ENCODE assay signal across 11 cellular contexts in genomic region chr1:16139473-16139962, GRCh38. TPM values are rescaled to one million over a fixed set of nuclear protein-coding genes. Genes with fewer than 3 reads are reported as not detected.
A peak's percentile ranks its signal among the peaks of the same experiment; 100 is the strongest.
DNase-seq lines count a peak whose midpoint lies in the region; ATAC-seq, FAIRE-seq and TF ChIP-seq lines count a peak whose summit lies in the region.
"Had no signal": no experiment of that assay in that cellular context is flagged by ENCODE, and none has a peak within 500 bp of the region (broad histone marks: within the 10 kb centered on the region; RNA-seq: fewer than 3 reads in every experiment).

No MANE protein-coding gene starts in this region.

- no peak for DNase-seq in breast epithelium (ENCODE audit: low spot score in 2 of 2)
- no peak for DNase-seq in mesothelial cell of epicardium (ENCODE audit: low spot score in 2 of 2, unreplicated experiment in 2 of 2)
- no peak for DNase-seq in frontal cortex (ENCODE audit: low spot score in 2 of 2)
- DNase-seq in activated CD8-positive, alpha-beta memory T cell treated with anti-CD3 and anti-CD28 coated beads, Interleukin-2, amount 10 ng/mL, durations not matched to agents 7 days and 5 days: no peak
- no peak for DNase-seq in activated naive CD4-positive, alpha-beta T cell treated with anti-CD3 and anti-CD28 coated beads, Interleukin-2, amount 50 U/mL, for 16 hours
- DNase-seq: central memory CD4-positive, alpha-beta T cell; GF-D8; NCI-H146 had no signal

- H3K4me1 ChIP-seq in BLaER1 treated with 17β-estradiol and CSF1 and Interleukin-3, amounts not matched to agents 10 nM and 100 nM: peaks cover 34 to 59% (median 52%) of the 10 kb centered on the region in 10 experiments
- peaks cover 0 to 18% of the 10 kb centered on the region in 2 donors for H3K4me1 ChIP-seq in breast epithelium

- peak overlapping the region; percentile 88 for H3K27ac Mint-ChIP-seq in mesothelial cell of epicardium
- no peak overlapping the region for H3K27ac Mint-ChIP-seq in activated CD8-positive, alpha-beta memory T cell treated with anti-CD3 and anti-CD28 coated beads, Interleukin-2, amount 10 ng/mL, durations not matched to agents 7 days and 5 days
- H3K27ac Mint-ChIP-seq in stimulated activated memory B cell treated with anti-CD40 and anti-IgM and Interleukin-4, amounts not matched to agents 10 μg/mL and 1 μg/mL and 100 μg/mL, for 72 hours: no peak overlapping the region

- H3K27ac ChIP-seq in BLaER1 treated with 17β-estradiol and CSF1 and Interleukin-3, amounts not matched to agents 10 nM and 100 nM: no peak overlapping the region
- peak overlapping the region; percentile 45 to 77 for H3K27ac ChIP-seq in breast epithelium

- CTCF ChIA-PET in activated CD8-positive, alpha-beta memory T cell treated with anti-CD3 and anti-CD28 coated beads, Interleukin-2, amount 10 ng/mL, durations not matched to agents 7 days and 5 days (lab: Charles Lee): interaction anchor here (1.6 to 1.7 kb wide), 2 partner anchors 57 to 61 kb away, joined by 4 to 5 read pairs; no protein-coding TSS in a partner anchor

- H3K36me3 ChIP-seq in BLaER1 treated with 17β-estradiol and CSF1 and Interleukin-3, amounts not matched to agents 10 nM and 100 nM: 0 out of 22 replicates have a peak, but pooled peaks cover 0 to 7% (median 0%) of the 10 kb centered on the region in 11 experiments
- H3K36me3 ChIP-seq in breast epithelium: no peaks in the 10 kb centered on the region

- TF ChIP-seq RAD21 in Ishikawa (IDR thresholded peaks at IDR 0.05; ENCODE audit: low read depth): no peak

- peak overlapping the region in 9 of 11 experiments; percentile 9 to 95 (median 89); a peak in 15 of 22 replicates for H3K4me2 ChIP-seq in BLaER1 treated with 17β-estradiol and CSF1 and Interleukin-3, amounts not matched to agents 10 nM and 100 nM

- H3K4me3 ChIP-seq in BLaER1 treated with 17β-estradiol and CSF1 and Interleukin-3, amounts not matched to agents 10 nM and 100 nM: no peak overlapping the region
- H3K4me3 ChIP-seq in breast epithelium: no peak overlapping the region

- no peaks in the 10 kb centered on the region for H3K9me3 Mint-ChIP-seq in mesothelial cell of epicardium
- no peaks in the 10 kb centered on the region for H3K9me3 Mint-ChIP-seq in activated CD8-positive, alpha-beta memory T cell treated with anti-CD3 and anti-CD28 coated beads, Interleukin-2, amount 10 ng/mL, durations not matched to agents 7 days and 5 days (ENCODE audit: low read depth)
- peaks cover 10% of the 10 kb centered on the region for H3K9me3 Mint-ChIP-seq in stimulated activated memory B cell treated with anti-CD40 and anti-IgM and Interleukin-4, amounts not matched to agents 10 μg/mL and 1 μg/mL and 100 μg/mL, for 72 hours

- ATAC-seq in activated CD8-positive, alpha-beta memory T cell treated with anti-CD3 and anti-CD28 coated beads, Interleukin-2, amount 10 ng/mL, durations not matched to agents 7 days and 5 days: no peak
- ATAC-seq in stimulated activated memory B cell treated with anti-CD40 and anti-IgM and Interleukin-4, amounts not matched to agents 10 μg/mL and 1 μg/mL and 100 μg/mL, for 72 hours: no peak

- H3K9me3 ChIP-seq in BLaER1 treated with 17β-estradiol and CSF1 and Interleukin-3, amounts not matched to agents 10 nM and 100 nM (replicated peaks in 1 of 11): no peaks in the 10 kb centered on the region
- no peaks in the 10 kb centered on the region for H3K9me3 ChIP-seq in breast epithelium

- peaks cover 0 to 14% (median 2%) of the 10 kb centered on the region in 11 experiments; a peak in 9 of 22 replicates for H3K27me3 ChIP-seq in BLaER1 treated with 17β-estradiol and CSF1 and Interleukin-3, amounts not matched to agents 10 nM and 100 nM
- no peaks in the 10 kb centered on the region for H3K27me3 ChIP-seq in breast epithelium

- H3K36me3 Mint-ChIP-seq in mesothelial cell of epicardium: peaks cover 13% of the 10 kb centered on the region
- H3K36me3 Mint-ChIP-seq in activated CD8-positive, alpha-beta memory T cell treated with anti-CD3 and anti-CD28 coated beads, Interleukin-2, amount 10 ng/mL, durations not matched to agents 7 days and 5 days: no peaks in the 10 kb centered on the region
- no peaks in the 10 kb centered on the region for H3K36me3 Mint-ChIP-seq in stimulated activated memory B cell treated with anti-CD40 and anti-IgM and Interleukin-4, amounts not matched to agents 10 μg/mL and 1 μg/mL and 100 μg/mL, for 72 hours

- intact Hi-C loops in breast epithelium (cut with DNase I; ENCODE audit: low total_unique reads): no loop called here

- H4K20me1 ChIP-seq in BLaER1 treated with 17β-estradiol and CSF1 and Interleukin-3, amounts not matched to agents 10 nM and 100 nM: peaks cover 0 to 40% (median 23%) of the 10 kb centered on the region in 11 experiments; a peak in 13 of 22 replicates

- TF ChIP-seq EP300 in Ishikawa (IDR thresholded peaks at IDR 0.05; ENCODE audit: borderline replicate concordance): peak; percentile 42; the same call in 1 of the 2 replicates

- H3K9ac ChIP-seq in BLaER1 treated with 17β-estradiol and CSF1 and Interleukin-3, amounts not matched to agents 10 nM and 100 nM: no peak overlapping the region

- FAIRE-seq in frontal cortex (lab: Jason Lieb, UNC): no peak

- H3K27me3 Mint-ChIP-seq in mesothelial cell of epicardium (ENCODE audit: low read depth): no peaks in the 10 kb centered on the region
- H3K27me3 Mint-ChIP-seq in activated CD8-positive, alpha-beta memory T cell treated with anti-CD3 and anti-CD28 coated beads, Interleukin-2, amount 10 ng/mL, durations not matched to agents 7 days and 5 days: peaks cover 15% of the 10 kb centered on the region
- H3K27me3 Mint-ChIP-seq in stimulated activated memory B cell treated with anti-CD40 and anti-IgM and Interleukin-4, amounts not matched to agents 10 μg/mL and 1 μg/mL and 100 μg/mL, for 72 hours: peaks cover 55% of the 10 kb centered on the region

- TF ChIP-seq CTCF in breast epithelium (IDR thresholded peaks at IDR 0.05) (no peak), mesothelial cell of epicardium (IDR thresholded peaks at IDR 0.05; ENCODE audit: unreplicated experiment) (no peak)

- TF ChIP-seq POLR2A in breast epithelium (IDR thresholded peaks at IDR 0.05): no peak

- no peak overlapping the region for H3K4me3 Mint-ChIP-seq in mesothelial cell of epicardium
- H3K4me3 Mint-ChIP-seq in activated CD8-positive, alpha-beta memory T cell treated with anti-CD3 and anti-CD28 coated beads, Interleukin-2, amount 10 ng/mL, durations not matched to agents 7 days and 5 days: no peak overlapping the region
- no peak overlapping the region for H3K4me3 Mint-ChIP-seq in stimulated activated memory B cell treated with anti-CD40 and anti-IgM and Interleukin-4, amounts not matched to agents 10 μg/mL and 1 μg/mL and 100 μg/mL, for 72 hours

- H3K4me1 Mint-ChIP-seq in mesothelial cell of epicardium: peaks cover 46% of the 10 kb centered on the region
- peaks cover 3% of the 10 kb centered on the region for H3K4me1 Mint-ChIP-seq in activated CD8-positive, alpha-beta memory T cell treated with anti-CD3 and anti-CD28 coated beads, Interleukin-2, amount 10 ng/mL, durations not matched to agents 7 days and 5 days
- H3K4me1 Mint-ChIP-seq in stimulated activated memory B cell treated with anti-CD40 and anti-IgM and Interleukin-4, amounts not matched to agents 10 μg/mL and 1 μg/mL and 100 μg/mL, for 72 hours: peaks cover 17% of the 10 kb centered on the region

TF ChIP-seq in Ishikawa, 13 proteins besides CTCF, POLR2A, EP300 and RAD21:
- TF ChIP-seq USF1 (IDR thresholded peaks at IDR 0.05) (no peak), MAX (IDR thresholded peaks at IDR 0.05) (no peak), TCF12 (IDR thresholded peaks at IDR 0.05; ENCODE audit: low read depth) (no peak), ZBTB7A (IDR thresholded peaks at IDR 0.05; ENCODE audit: low read depth) (no peak), TEAD4 (IDR thresholded peaks at IDR 0.05) (no peak), REST (IDR thresholded peaks at IDR 0.05; ENCODE audit: low read depth) (no peak), CEBPB (IDR thresholded peaks at IDR 0.05) (no peak), NFIC (IDR thresholded peaks at IDR 0.05) (no peak)
TF ChIP-seq in Ishikawa: peak in this region for 0.

RNA-seq across cellular contexts. Expression of gene EPHA2, which starts 16.4 kb away (rescaled TPM):
- total RNA-seq in breast epithelium (10 to 100 TPM in 2 of 3 donors, 1 to 10 TPM in 1; 5.8 to 18.4 (median 16.7) TPM), mesothelial cell of epicardium (71.8 to 76.3 TPM (median 75.0 TPM) in 3 replicates), frontal cortex (1.2 TPM)
- not detected for total RNA-seq in activated CD8-positive, alpha-beta memory T cell treated with anti-CD3 and anti-CD28 coated beads, Interleukin-2, amount 10 ng/mL, durations not matched to agents 7 days and 5 days

Comparison
In these comparisons a context has a peak if more than half of its experiments do, and no peak if none do; other contexts are left out.
1. H3K27ac ChIP-seq: peak in breast epithelium (2 of 2); none in BLaER1 treated with 17β-estradiol and CSF1 and Interleukin-3, amounts not matched to agents 10 nM and 100 nM (0 of 11).